18 cellular contexts compared by ENCODE assay signal in genomic region chr3:47005212-47006144, GRCh38. TPM values are rescaled to one million over a fixed set of nuclear protein-coding genes. Genes with fewer than 3 reads are reported as not detected.
A peak's percentile ranks its signal among the peaks of the same experiment; 100 is the strongest.
DNase-seq lines count a peak whose midpoint lies in the region; ATAC-seq and TF ChIP-seq lines count a peak whose summit lies in the region.
"Had no signal": no experiment of that assay in that cellular context is flagged by ENCODE, and none has a peak within 500 bp of the region (broad histone marks: within the 10 kb centered on the region; RNA-seq: fewer than 3 reads in every experiment).

No MANE protein-coding gene starts in this region.

- H3K36me3 Mint-ChIP-seq in Caco-2 (ENCODE audit: insufficient read depth, unreplicated experiment): peaks cover 39% of the 10 kb centered on the region
- peaks cover 76% of the 10 kb centered on the region for H3K36me3 Mint-ChIP-seq in effector memory CD8-positive, alpha-beta T cell (ENCODE audit: insufficient read depth)

- POLR2A ChIA-PET in Caco-2 (lab: Charles Lee): no interaction called here
- POLR2A ChIA-PET in HEK293T (lab: Yijun Ruan, JAX): no interaction called here

- H3K27me3 ChIP-seq in Caco-2 (replicated peaks; ENCODE audit: control insufficient read depth, insufficient read depth, low read length) (no peaks in the 10 kb centered on the region), prostate gland (replicated peaks; ENCODE audit: insufficient read depth) (no peaks in the 10 kb centered on the region), colonic mucosa (no peaks in the 10 kb centered on the region)
- H3K27me3 ChIP-seq: BE2C, esophagus squamous epithelium had no signal

- H3K9me3 Mint-ChIP-seq in Caco-2 (ENCODE audit: unreplicated experiment): no peaks in the 10 kb centered on the region
- no peaks in the 10 kb centered on the region for H3K9me3 Mint-ChIP-seq in effector memory CD8-positive, alpha-beta T cell
- H3K9me3 Mint-ChIP-seq: activated CD4-positive, alpha-beta T cell treated with anti-CD3 and anti-CD28 coated beads, Interleukin-2, amount 10 ng/mL, durations not matched to agents 24 days and 14 days; activated naive CD4-positive, alpha-beta T cell treated with anti-CD3 and anti-CD28 coated beads, Interleukin-2, amount 50 U/mL, for 72 hours had no signal

- no peaks in the 10 kb centered on the region for H3K27me3 Mint-ChIP-seq in Caco-2 (ENCODE audit: insufficient read depth, unreplicated experiment)
- H3K27me3 Mint-ChIP-seq in effector memory CD8-positive, alpha-beta T cell: no peaks in the 10 kb centered on the region
- H3K27me3 Mint-ChIP-seq: activated CD4-positive, alpha-beta T cell treated with anti-CD3 and anti-CD28 coated beads, Interleukin-2, amount 10 ng/mL, durations not matched to agents 24 days and 14 days had no signal

- TF ChIP-seq CTCF in Caco-2 (IDR thresholded peaks at IDR 0.05; ENCODE audit: insufficient read depth in 1 of 2, low read depth in 1 of 2, low read length in 1 of 2, severe bottlenecking in 1 of 2, unreplicated experiment in 1 of 2): no peak
- no peak for TF ChIP-seq CTCF in prostate gland (IDR thresholded peaks at IDR 0.05)
- TF ChIP-seq CTCF in colonic mucosa (IDR thresholded peaks at IDR 0.05): no peak

- H3K27ac ChIP-seq in prostate gland: no peak overlapping the region
- no peak overlapping the region for H3K27ac ChIP-seq in colonic mucosa
- H3K27ac ChIP-seq: esophagus squamous epithelium, parathyroid adenoma had no signal

- H3K4me1 ChIP-seq in Caco-2: no peaks in the 10 kb centered on the region
- no peaks in the 10 kb centered on the region for H3K4me1 ChIP-seq in prostate gland (replicated peaks)
- H3K4me1 ChIP-seq in colonic mucosa: no peaks in the 10 kb centered on the region
- H3K4me1 ChIP-seq: BE2C had no signal

- no peak overlapping the region for H3K9ac ChIP-seq in colonic mucosa (ENCODE audit: low read depth in 2 of 2, low read length in 2 of 2)
- H3K9ac ChIP-seq: parathyroid adenoma had no signal

- H3K4me3 Mint-ChIP-seq in Caco-2 (ENCODE audit: unreplicated experiment): no peak overlapping the region
- no peak overlapping the region for H3K4me3 Mint-ChIP-seq in effector memory CD8-positive, alpha-beta T cell
- H3K4me3 Mint-ChIP-seq: activated CD4-positive, alpha-beta T cell treated with anti-CD3 and anti-CD28 coated beads, Interleukin-2, amount 10 ng/mL, durations not matched to agents 24 days and 14 days had no signal

- 68% methylated on average over 32 of the region's 32 CpGs for WGBS in prostate gland

- intact Hi-C loops in Caco-2 (cut with micrococcal nuclease; ENCODE audit: unreplicated experiment) (no loop called here), prostate gland (cut with DNase I) (loop anchor here (5.0 to 10.0 kb wide), 2 partner anchors 138 to 319 kb away; no protein-coding TSS in a partner anchor), colonic mucosa (cut with DNase I) (no loop called here)

- TSS peak; percentile 16 for BruUV-seq in Caco-2 (replicated peaks; lab: Mats Ljungman, UMichigan)

- no peak overlapping the region for H3K27ac Mint-ChIP-seq in Caco-2 (ENCODE audit: unreplicated experiment)
- peak overlapping the region; percentile 16 to 62 for H3K27ac Mint-ChIP-seq in effector memory CD8-positive, alpha-beta T cell
- H3K27ac Mint-ChIP-seq: activated CD4-positive, alpha-beta T cell treated with anti-CD3 and anti-CD28 coated beads, Interleukin-2, amount 10 ng/mL, durations not matched to agents 24 days and 14 days had no signal

- TF ChIP-seq POLR2A in prostate gland (IDR thresholded peaks at IDR 0.05): no peak

- no peak for DNase-seq in Caco-2
- peak; percentile 4 for DNase-seq in HuH-7.5 (ENCODE audit: low spot score)
- no peak for DNase-seq in effector memory CD8-positive, alpha-beta T cell
- DNase-seq in prostate gland (ENCODE audit: low spot score): peak; percentile 54
- no peak for DNase-seq in stimulated activated naive CD4-positive, alpha-beta T cell (lab: John Stamatoyannopoulos, UW)
- DNase-seq in HEK293T (ENCODE audit: extremely low spot score): no peak
- DNase-seq in colonic mucosa: no peak
- DNase-seq: activated CD4-positive, alpha-beta T cell treated with anti-CD3 and anti-CD28 coated beads, Interleukin-2, amount 10 ng/mL, durations not matched to agents 24 days and 14 days; activated CD8-positive, alpha-beta memory T cell treated with anti-CD3 and anti-CD28 coated beads, Interleukin-2, amount 50 U/mL, for 48 hours; BE2C; esophagus squamous epithelium; MM.1S; NCI-H226; stimulated activated CD4-positive, alpha-beta T cell treated with anti-CD3 and anti-CD28 coated beads, Interleukin-4, amount 100 ng/mL, for 24 hours had no signal

- CTCF ChIA-PET in Caco-2 (lab: Charles Lee): interaction anchor here (0.5 kb wide), 1 partner anchor 1817 kb away, joined by 5 read pairs; no protein-coding TSS in a partner anchor
- CTCF ChIA-PET in HEK293T (lab: Yijun Ruan, JAX): no interaction called here

- H3K4me3 ChIP-seq in Caco-2 (ENCODE audit: low read depth, low read length) (no peak overlapping the region), prostate gland (no peak overlapping the region), colonic mucosa (no peak overlapping the region)
- H3K4me3 ChIP-seq: esophagus squamous epithelium had no signal

- H3K4me1 Mint-ChIP-seq in Caco-2 (ENCODE audit: low read depth, unreplicated experiment): no peaks in the 10 kb centered on the region
- peaks cover 0 to 8% of the 10 kb centered on the region in 2 donors for H3K4me1 Mint-ChIP-seq in effector memory CD8-positive, alpha-beta T cell (ENCODE audit: low read depth in 2 of 2)

- H3K9me3 ChIP-seq in Caco-2 (no peaks in the 10 kb centered on the region), prostate gland (no peaks in the 10 kb centered on the region), colonic mucosa (no peaks in the 10 kb centered on the region)
- H3K9me3 ChIP-seq: BE2C, esophagus squamous epithelium had no signal

- H3K36me3 ChIP-seq in Caco-2 (ENCODE audit: control insufficient read depth, insufficient read depth, low read length) (peaks cover 3% of the 10 kb centered on the region), prostate gland (peaks cover 0 to 6% of the 10 kb centered on the region in 2 donors), colonic mucosa (peaks cover 13% of the 10 kb centered on the region)

- ATAC-seq in effector memory CD8-positive, alpha-beta T cell (replicated peaks): no peak
- ATAC-seq in HG03460 (IDR thresholded peaks at IDR 0.05; ENCODE audit: unreplicated experiment): no peak
- ATAC-seq: activated naive CD4-positive, alpha-beta T cell treated with anti-CD3 and anti-CD28 coated beads, Interleukin-2, amount 50 U/mL, for 72 hours; Panc1 had no signal

TF ChIP-seq in HEK293T, 16 proteins besides CTCF, POLR2A, EP300 and RAD21:
- no peak for TF ChIP-seq NFRKB (IDR thresholded peaks at IDR 0.05)

RNA-seq across cellular contexts. Expression of gene NBEAL2, which starts 26.0 kb away (rescaled TPM):
- total RNA-seq in Caco-2 (2022) (62.4 and 76.9 TPM in 2 replicates), prostate gland (10 to 100 TPM; 25.8 to 53.5 TPM), colonic mucosa (100 to 1,000 TPM in 1 of 2 donors, 10 to 100 TPM in 1; 40.9 to 106 TPM)

RNA-seq across cellular contexts. Expression of gene CCDC12, which starts 28.9 kb away (rescaled TPM):
- 52.7 and 60.8 TPM in 2 replicates for total RNA-seq in Caco-2 (2022)
- total RNA-seq in prostate gland: 10 to 100 TPM; 34.6 to 78.7 TPM
- 10 to 100 TPM; 34.1 to 55.7 TPM for total RNA-seq in colonic mucosa

Comparison
In these comparisons a context has a peak if more than half of its experiments do, and no peak if none do; other contexts are left out.
1. DNase-seq: peak in HuH-7.5 (single experiment) and prostate gland (single experiment); none in Caco-2 (0 of 2), effector memory CD8-positive, alpha-beta T cell (0 of 3), stimulated activated naive CD4-positive, alpha-beta T cell (0 of 6), HEK293T (single experiment) and colonic mucosa (single experiment).